ENCODE assay signal across 8 cellular contexts in genomic region chr2:19349911-19350677, GRCh38. TPM values are rescaled to one million over a fixed set of nuclear protein-coding genes. Genes with fewer than 3 reads are reported as not detected.
DNase-seq lines count a peak whose midpoint lies in the region; TF ChIP-seq lines count a peak whose summit lies in the region.

No MANE protein-coding gene starts in this region.

- TF ChIP-seq CTCF in BE2C (IDR thresholded peaks at IDR 0.05; ENCODE audit: low read depth, low read length) (peak; percentile 57), HL-60 (IDR thresholded peaks at IDR 0.05; ENCODE audit: insufficient read depth, low read length) (peak; percentile 33), foreskin fibroblast (IDR thresholded peaks at IDR 0.05; ENCODE audit: low read depth, low read length) (peak; percentile 35)

- H3K27ac ChIP-seq in HL-60 (replicated peaks), result no peak overlapping the region

- H3K9me3 ChIP-seq in BE2C (no peaks in the 10 kb centered on the region), neuron (ENCODE audit: low read length) (peaks cover 4% of the 10 kb centered on the region)

- H3K27me3 ChIP-seq in BE2C (peaks cover 55% of the 10 kb centered on the region), HL-60 (ENCODE audit: insufficient read depth, poor library complexity, severe bottlenecking) (peaks cover 44% of the 10 kb centered on the region), neuron (ENCODE audit: insufficient read depth, low read length) (peaks cover 42% of the 10 kb centered on the region)

- H3K4me1 ChIP-seq in BE2C (no peaks in the 10 kb centered on the region), neuron (ENCODE audit: insufficient read depth, low read length) (peaks cover 20% of the 10 kb centered on the region)

- peak overlapping the region; percentile 65 for H2AFZ ChIP-seq in neuron (ENCODE audit: low read depth, low read length)

- H3K36me3 ChIP-seq in BE2C (no peaks in the 10 kb centered on the region), neuron (ENCODE audit: insufficient read depth, low read length) (peaks cover 4% of the 10 kb centered on the region)

- DNase-seq in BE2C, result peak; percentile 45
- DNase-seq in HL-60 (ENCODE audit: low read depth in 1 of 2, low spot score in 1 of 2), result peak in 1 of 2 experiments; percentile 16
- DNase-seq in activated T-cell treated with anti-CD3 and anti-CD28 coated beads for 48 hours (ENCODE audit: low read depth), result peak; percentile 63
- DNase-seq in foreskin fibroblast, result peak in 1 of 2 donors; percentile 34
- DNase-seq in cerebellar cortex (ENCODE audit: low spot score), result no peak
- no peak for DNase-seq in EL
- DNase-seq in HT-29 (ENCODE audit: low spot score), result no peak

- no peak overlapping the region for H3K4me3 ChIP-seq in BE2C (ENCODE audit: low read depth, low read length)
- no peak overlapping the region for H3K4me3 ChIP-seq in HL-60 (replicated peaks; ENCODE audit: insufficient read depth, low read length)
- H3K4me3 ChIP-seq in foreskin fibroblast (ENCODE audit: low read depth in 1 of 2, low read length in 2 of 2), result no peak overlapping the region
- H3K4me3 ChIP-seq in neuron (ENCODE audit: low read length), result peak overlapping the region; percentile 47

RNA-seq across cellular contexts. Expression of gene OSR1, which starts 8.3 kb away (rescaled TPM):
- polyA plus RNA-seq in BE2C (2012; ENCODE audit: insufficient read depth, insufficient read length, low read depth), result not detected
- total RNA-seq in HT-29 (2014; rRNA removed; shearing (Covaris generic)), result 8.0 and 8.9 TPM in 2 replicates

Comparison
In these comparisons a context has a peak if more than half of its experiments do, and no peak if none do; other contexts are left out.
1. DNase-seq: peak in BE2C (single experiment) and activated T-cell treated with anti-CD3 and anti-CD28 coated beads for 48 hours (single experiment); none in cerebellar cortex (single experiment), EL (single experiment) and HT-29 (single experiment).
2. Peak in every context shown above with its lines, with median percentiles within 50 percentile points of each other: CTCF ChIP-seq.